24 cellular contexts compared by ENCODE assay signal in the genomic region with DNA sequence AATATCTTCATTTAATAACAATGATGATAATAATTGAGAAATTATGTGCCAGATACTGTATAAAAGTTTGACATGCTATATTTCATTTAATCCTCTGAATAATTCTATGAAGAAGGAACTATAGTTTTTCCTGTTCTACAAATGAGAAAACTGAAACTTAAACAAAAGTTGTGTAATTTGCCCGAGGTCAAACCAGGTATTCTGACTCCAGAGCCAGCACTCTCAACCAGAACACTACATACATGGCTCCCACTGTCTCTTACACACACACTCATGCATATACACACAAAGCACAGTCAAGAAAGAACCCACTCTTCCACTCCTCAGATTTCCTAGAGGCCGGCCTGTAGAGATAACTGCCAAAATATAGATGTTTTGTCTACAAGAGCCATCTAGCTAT.
DNase-seq lines count a peak whose midpoint lies in the region; ATAC-seq and TF ChIP-seq lines count a peak whose summit lies in the region.
"Had no signal": no experiment of that assay in that cellular context is flagged by ENCODE, and none has a peak within 500 bp of the region (broad histone marks: within the 10 kb centered on the region; RNA-seq: fewer than 3 reads in every experiment).

No MANE protein-coding gene starts in this region.

- H3K4me3 ChIP-seq in ACC112 (ENCODE audit: low read depth, low read length) (no peak overlapping the region), HL-60 (replicated peaks; ENCODE audit: insufficient read depth, low read length) (no peak overlapping the region), right lobe of liver (no peak overlapping the region)
- H3K4me3 ChIP-seq: BLaER1 treated with 17β-estradiol and CSF1 and Interleukin-3, amounts not matched to agents 10 nM and 100 nM had no signal

- DNase-seq in HL-60 (ENCODE audit: low read depth in 1 of 2, low spot score in 1 of 2) (no peak), right lobe of liver (no peak), C1 segment of cervical spinal cord (lab: John Stamatoyannopoulos, UW) (no peak), NCI-H82 (lab: John Stamatoyannopoulos, UW) (no peak)
- no peak for DNase-seq in activated CD4-positive, alpha-beta T cell treated with anti-CD3 and anti-CD28 coated beads, Interleukin-2, amount 10 ng/mL, durations not matched to agents 24 days and 14 days
- DNase-seq: 8988T; AML-193; CD4-positive, alpha-beta memory T cell; CD4-positive, CD25-positive, alpha-beta regulatory T cell; CD8-positive, alpha-beta memory T cell; COR-L47; DMS 273 treated with DMSO at 0.1 percent for 48 hours; DMS153; DMS53; DMS79; DND-41; EL; GDM1 had no signal

- WGBS in right lobe of liver (ENCODE audit: insufficient coverage, low coverage, low lambda C conversion rate, missing lambda C conversion rate), result 62% methylated on average over 2 of the region's 2 CpGs

- no peaks in the 10 kb centered on the region for H3K9me3 ChIP-seq in right lobe of liver

- no peak for TF ChIP-seq CTCF in HL-60 (IDR thresholded peaks at IDR 0.05; ENCODE audit: insufficient read depth, low read length)
- no peak for TF ChIP-seq CTCF in right lobe of liver (IDR thresholded peaks at IDR 0.05)

- intact Hi-C loops in right lobe of liver (cut with DNase I), result no loop called here
- intact Hi-C loops in activated CD4-positive, alpha-beta T cell treated with anti-CD3 and anti-CD28 coated beads, Interleukin-2, amount 10 ng/mL, durations not matched to agents 24 days and 14 days (cut with micrococcal nuclease), result loop anchor here (10.0 kb wide), 1 partner anchor 633 kb away; no protein-coding TSS in a partner anchor

- H3K27ac ChIP-seq in ACC112 (ENCODE audit: low read depth, low read length), result no peak overlapping the region
- H3K27ac ChIP-seq in HL-60 (replicated peaks), result peak overlapping the region; percentile 29
- peak overlapping the region in 1 of 3 donors; percentile 38 for H3K27ac ChIP-seq in right lobe of liver
- H3K27ac ChIP-seq: BLaER1 treated with 17β-estradiol and CSF1 and Interleukin-3, amounts not matched to agents 10 nM and 100 nM had no signal

- peaks cover 14% of the 10 kb centered on the region for H3K4me1 Mint-ChIP-seq in activated CD4-positive, alpha-beta T cell treated with anti-CD3 and anti-CD28 coated beads, Interleukin-2, amount 10 ng/mL, durations not matched to agents 24 days and 14 days

- peaks cover 5% of the 10 kb centered on the region for H3K27me3 Mint-ChIP-seq in activated CD4-positive, alpha-beta T cell treated with anti-CD3 and anti-CD28 coated beads, Interleukin-2, amount 10 ng/mL, durations not matched to agents 24 days and 14 days
- H3K27me3 Mint-ChIP-seq: B cell; CD4-positive, alpha-beta memory T cell; CD8-positive, alpha-beta memory T cell had no signal

- H2AFZ ChIP-seq in ACC112 (ENCODE audit: low read length, unreplicated experiment), result peak overlapping the region; percentile 23

- H3K27ac Mint-ChIP-seq in activated CD4-positive, alpha-beta T cell treated with anti-CD3 and anti-CD28 coated beads, Interleukin-2, amount 10 ng/mL, durations not matched to agents 24 days and 14 days, result no peak overlapping the region
- H3K27ac Mint-ChIP-seq: B cell; CD14-positive monocyte; CD4-positive, alpha-beta memory T cell; CD8-positive, alpha-beta memory T cell had no signal

- no peaks in the 10 kb centered on the region for H3K4me1 ChIP-seq in ACC112 (ENCODE audit: control insufficient read depth, insufficient read depth, low read length, unreplicated experiment)
- peaks cover 0 to 4% (median 0%) of the 10 kb centered on the region in 4 donors for H3K4me1 ChIP-seq in right lobe of liver

- no peak for TF ChIP-seq POLR2A in right lobe of liver (IDR thresholded peaks at IDR 0.05)

- H3K27me3 ChIP-seq in ACC112 (ENCODE audit: insufficient read depth, low read length) (no peaks in the 10 kb centered on the region), HL-60 (ENCODE audit: insufficient read depth, poor library complexity, severe bottlenecking) (no peaks in the 10 kb centered on the region), right lobe of liver (no peaks in the 10 kb centered on the region)
- H3K27me3 ChIP-seq: BLaER1 treated with 17β-estradiol and CSF1 and Interleukin-3, amounts not matched to agents 10 nM and 100 nM had no signal

- H3K36me3 Mint-ChIP-seq in activated CD4-positive, alpha-beta T cell treated with anti-CD3 and anti-CD28 coated beads, Interleukin-2, amount 10 ng/mL, durations not matched to agents 24 days and 14 days (ENCODE audit: low read depth), result peaks cover 3% of the 10 kb centered on the region
- H3K36me3 Mint-ChIP-seq: CD14-positive monocyte; CD4-positive, CD25-positive, alpha-beta regulatory T cell had no signal

- no peaks in the 10 kb centered on the region for H3K79me2 ChIP-seq in ACC112 (ENCODE audit: control insufficient read depth, insufficient read depth, low read length, unreplicated experiment)

- H3K4me3 Mint-ChIP-seq in activated CD4-positive, alpha-beta T cell treated with anti-CD3 and anti-CD28 coated beads, Interleukin-2, amount 10 ng/mL, durations not matched to agents 24 days and 14 days, result no peak overlapping the region
- H3K4me3 Mint-ChIP-seq: B cell; CD14-positive monocyte; CD4-positive, alpha-beta memory T cell; CD8-positive, alpha-beta memory T cell had no signal

- H3K9me3 Mint-ChIP-seq in activated CD4-positive, alpha-beta T cell treated with anti-CD3 and anti-CD28 coated beads, Interleukin-2, amount 10 ng/mL, durations not matched to agents 24 days and 14 days, result peaks cover 5% of the 10 kb centered on the region

- ATAC-seq in esophagus mucosa, result peak; percentile 60
- ATAC-seq in right lobe of liver, result peak; percentile 79 to 86 (median 82)
- no peak for ATAC-seq in HG03025 (IDR thresholded peaks at IDR 0.05; ENCODE audit: low FRiP score, unreplicated experiment)

- H3K36me3 ChIP-seq in ACC112 (ENCODE audit: insufficient read depth, low read length) (no peaks in the 10 kb centered on the region), right lobe of liver (no peaks in the 10 kb centered on the region)
- H3K36me3 ChIP-seq: BLaER1 treated with 17β-estradiol and CSF1 and Interleukin-3, amounts not matched to agents 10 nM and 100 nM had no signal
